8 cellular contexts compared by ENCODE assay signal in the genomic region with DNA sequence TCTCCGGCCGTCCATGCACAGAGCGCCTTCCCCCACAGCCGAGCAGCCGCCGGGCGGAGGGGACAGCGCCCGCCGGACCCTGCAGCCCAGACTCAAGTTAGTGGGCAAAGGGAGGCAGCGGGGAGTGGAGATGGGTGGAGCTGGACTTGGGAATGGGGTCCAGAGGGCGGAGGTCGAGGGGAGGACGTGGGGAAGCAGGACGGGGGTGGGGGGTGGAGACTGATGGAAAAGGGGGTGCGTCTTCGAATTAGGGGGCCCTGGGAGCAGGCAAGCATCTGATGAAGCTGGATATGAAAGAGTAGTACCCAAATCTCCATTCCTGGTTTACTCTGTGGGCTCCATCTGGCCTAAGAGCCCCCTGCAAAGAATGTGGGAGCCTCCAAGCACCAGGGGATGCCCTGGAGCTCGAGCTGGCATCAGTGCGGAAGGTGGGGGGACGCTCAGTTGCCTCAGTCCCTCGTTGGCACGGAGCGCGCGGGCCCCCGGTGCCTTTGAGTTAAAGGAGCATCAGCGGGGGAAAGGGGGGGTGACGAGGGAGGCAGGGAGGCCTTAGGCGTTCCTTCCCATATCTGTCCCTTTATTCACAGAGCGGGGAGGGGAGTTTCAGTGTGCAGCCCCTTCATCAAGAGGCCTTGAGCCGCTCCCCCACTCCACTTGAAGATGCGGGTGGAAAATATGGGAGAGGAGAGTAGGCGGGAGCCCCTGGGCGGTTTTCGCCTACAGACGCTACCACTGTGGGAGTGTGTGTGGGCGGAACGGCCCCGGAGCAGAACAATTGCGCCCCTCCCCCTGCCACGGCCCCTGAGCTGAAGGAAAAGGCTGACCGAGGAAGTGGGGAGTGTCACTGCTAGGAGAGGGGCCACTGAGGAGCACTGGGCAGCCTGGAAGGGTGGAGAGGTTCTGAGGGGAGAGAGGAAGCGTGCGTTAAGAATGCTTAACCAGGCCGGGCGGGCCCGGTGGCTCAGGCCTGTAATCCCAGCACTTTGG. TPM values are rescaled to one million over a fixed set of nuclear protein-coding genes. Genes with fewer than 3 reads are reported as not detected.
DNase-seq lines count a peak whose midpoint lies in the region; ATAC-seq, FAIRE-seq and TF ChIP-seq lines count a peak whose summit lies in the region.

No MANE protein-coding gene starts in this region.

- H3K36me3 Mint-ChIP-seq in T-helper 17 cell (ENCODE audit: low read depth) = no peaks in the 10 kb centered on the region

- H3K9ac ChIP-seq in iPS-15b (ENCODE audit: low read depth, low read length) = peak overlapping the region; percentile 28

- no peak for DNase-seq in A549 (ENCODE audit: low read depth in 1 of 2, low spot score in 1 of 2)
- no peak for DNase-seq in T-helper 17 cell
- peak; percentile 66 to 75 for DNase-seq in T47D (ENCODE audit: low read depth in 1 of 2, low spot score in 1 of 2)
- DNase-seq in skeletal muscle cell (ENCODE audit: low read depth) = no peak
- no peak for DNase-seq in COR-L47 (lab: John Stamatoyannopoulos, UW)

- H3K4me3 Mint-ChIP-seq in T-helper 17 cell = peak overlapping the region; percentile 96

- peak in 1 of 2 experiments; percentile 2; a peak in 1 of 6 replicates for ATAC-seq in A549
- no peak for ATAC-seq in T-helper 17 cell
- no peak for ATAC-seq in HG02870 (IDR thresholded peaks at IDR 0.05; ENCODE audit: unreplicated experiment)

- peak overlapping the region; percentile 96 for H3K4me2 ChIP-seq in A549

- no peaks in the 10 kb centered on the region for H3K9me3 ChIP-seq in A549
- no peaks in the 10 kb centered on the region for H3K9me3 ChIP-seq in HEK293 (ENCODE audit: control insufficient read depth, insufficient read depth, low read depth, low read length)
- H3K9me3 ChIP-seq in T-helper 17 cell (ENCODE audit: control insufficient read depth, low read length, poor library complexity, severe bottlenecking) = no peaks in the 10 kb centered on the region
- no peaks in the 10 kb centered on the region for H3K9me3 ChIP-seq in iPS-15b (ENCODE audit: control insufficient read depth, insufficient read depth, low read length)

- in situ Hi-C loops in T47D (cut with HindIII; ENCODE audit: low pct_unique_long_range_greater_than_20kb, low sequenced_read_pairs) = no loop called here

- no peak for TF ChIP-seq EP300 in A549 (IDR thresholded peaks at IDR 0.05)

- no peaks in the 10 kb centered on the region for H3K27me3 ChIP-seq in iPS-15b (ENCODE audit: control insufficient read depth, insufficient read depth, low read length)

- TF ChIP-seq RAD21 in A549 (conservative IDR thresholded peaks at IDR 0.05 in 1 of 2, IDR thresholded peaks at IDR 0.05 in 1 of 2) = no peak

- peaks cover 55% of the 10 kb centered on the region for H3K4me1 Mint-ChIP-seq in T-helper 17 cell

- peak overlapping the region; percentile 58 for H3K4me3 ChIP-seq in A549
- peak overlapping the region; percentile 84 for H3K4me3 ChIP-seq in HEK293 (ENCODE audit: low read depth, low read length)
- peak overlapping the region; percentile 81 for H3K4me3 ChIP-seq in iPS-15b (ENCODE audit: low read depth, low read length)
- peak overlapping the region; percentile 94 for H3K4me3 ChIP-seq in skeletal muscle cell (ENCODE audit: low read depth, low read length)

- H3K27ac ChIP-seq in A549 (peak overlapping the region; percentile 71 to 100), HEK293 (ENCODE audit: extremely low read depth, low read depth, low read length) (peak overlapping the region; percentile 77)

- peak overlapping the region; percentile 94 for H3K27ac Mint-ChIP-seq in T-helper 17 cell

- TF ChIP-seq CTCF in A549 (IDR thresholded peaks at IDR 0.05) = no peak
- TF ChIP-seq CTCF in HEK293 (tag by site-specific recombination; IDR thresholded peaks at IDR 0.05) = no peak

- TF ChIP-seq POLR2A in A549 (IDR thresholded peaks at IDR 0.05; ENCODE audit: low read length) = no peak

- CTCF ChIA-PET in A549 (lab: Yijun Ruan, JAX) (interaction anchor here (0.8 to 18.3 kb wide), 9 partner anchors 10 to 92 kb away, joined by 3 to 330 read pairs (median 5); partner anchors contain the start of gene STAT6), HEK293 (lab: Yijun Ruan, JAX) (interaction anchor here (0.7 to 2.2 kb wide), 6 partner anchors 13 to 87 kb away, joined by 3 to 12 read pairs (median 5); no protein-coding TSS in a partner anchor)

- POLR2A ChIA-PET in A549 (lab: Yijun Ruan, JAX) (interaction anchor here (1.0 to 6.8 kb wide), 7 partner anchors 9 to 364 kb away, joined by 3 to 143 read pairs (median 14); partner anchors contain the start of genes NACA, NEMP1 and STAT6), HEK293 (lab: Yijun Ruan, JAX) (interaction anchor here (1.0 to 4.5 kb wide), 4 partner anchors 9 to 38 kb away, joined by 3 to 53 read pairs (median 17); partner anchors contain the start of genes NEMP1 and STAT6)

- peaks cover 0 to 37% of the 10 kb centered on the region in 2 experiments; a peak in 1 of 3 replicates for H3K36me3 ChIP-seq in HEK293 (ENCODE audit: control insufficient read depth in 2 of 2, insufficient read depth in 1 of 2, low read length in 2 of 2)
- peaks cover 32% of the 10 kb centered on the region for H3K36me3 ChIP-seq in iPS-15b (ENCODE audit: control insufficient read depth, insufficient read depth, low read length)

- WGBS in A549 (ENCODE audit: missing lambda C conversion rate) = 6% methylated on average over 46 of the region's 47 CpGs

- H3K4me1 ChIP-seq in A549 (peaks cover 19% of the 10 kb centered on the region), HEK293 (ENCODE audit: control insufficient read depth, insufficient read depth, low read length) (peaks cover 12% of the 10 kb centered on the region), iPS-15b (ENCODE audit: control insufficient read depth, insufficient read depth, low read length) (peaks cover 17% of the 10 kb centered on the region)

- no peak for FAIRE-seq in A549 (lab: Jason Lieb, UNC)

- H3K27me3 Mint-ChIP-seq in T-helper 17 cell = no peaks in the 10 kb centered on the region

TF ChIP-seq in A549, 52 proteins besides CTCF, POLR2A, EP300 and RAD21:
- no peak for TF ChIP-seq GATA3 (IDR thresholded peaks at IDR 0.05; ENCODE audit: borderline replicate concordance)
- peak; percentile 61; the same call in 1 of the 2 replicates for TF ChIP-seq PBX3 (IDR thresholded peaks at IDR 0.05)
TF ChIP-seq in A549: peak in this region for 1.

TF ChIP-seq in HEK293, 187 proteins besides CTCF, POLR2A, EP300 and RAD21 (continues in another document):
- TF ChIP-seq KLF1 (tag by site-specific recombination; IDR thresholded peaks at IDR 0.05) (peak; percentile 72), WT1 (tag by site-specific recombination; IDR thresholded peaks at IDR 0.05) (peak; percentile 45), IKZF3 (tag by site-specific recombination; IDR thresholded peaks at IDR 0.05) (peak; percentile 49; the same call in 1 of the 2 replicates), ZNF544 (tag by site-specific recombination; IDR thresholded peaks at IDR 0.05) (no peak), ZBTB8A (tag by site-specific recombination; IDR thresholded peaks at IDR 0.05) (peak; percentile 84)

RNA-seq across cellular contexts. Expression of gene NAB2, which starts 0.6 kb away (rescaled TPM):
- 8.6 and 10.1 TPM in 2 replicates for polyA plus RNA-seq in A549 (2011; rRNA removed)
- polyA plus RNA-seq in A549 (2012; cell fraction: cytosol; rRNA removed) = 10.6 and 15.3 TPM in 2 replicates
- polyA plus RNA-seq in A549 (2012; cell fraction: nucleus; rRNA removed) = 17.8 and 22.4 TPM in 2 replicates
- polyA plus RNA-seq in A549 (2017; fragmentation: RNase III; extraction: RNeasy Plus Mini Kit Qiagen cat#74134 plus additional on column Dnase treatment) = 7.0 to 9.8 TPM (median 7.8 TPM) in 3 replicates
- polyA minus RNA-seq in A549 (2011; rRNA and poly(A)+ RNA removed) = 10.3 and 14.3 TPM in 2 replicates
- 1 to 10 TPM; 4.0 to 5.0 TPM for total RNA-seq in T-helper 17 cell

RNA-seq across cellular contexts. Expression of gene NEMP1, which starts 11.0 kb away (rescaled TPM):
- polyA plus RNA-seq in A549 (2011; rRNA removed) (24.7 and 28.4 TPM in 2 replicates), A549 (2017; fragmentation: RNase III; extraction: RNeasy Plus Mini Kit Qiagen cat#74134 plus additional on column Dnase treatment) (11.9 to 13.2 TPM (median 12.7 TPM) in 3 replicates)
- polyA plus RNA-seq in A549 (2012; cell fraction: cytosol; rRNA removed) = 7.3 and 8.7 TPM in 2 replicates
- polyA plus RNA-seq in A549 (2012; cell fraction: nucleus; rRNA removed) = 10.8 and 20.7 TPM in 2 replicates
- polyA minus RNA-seq in A549 (2011; rRNA and poly(A)+ RNA removed) = 14.0 and 15.9 TPM in 2 replicates
- total RNA-seq in T-helper 17 cell = 10 to 100 TPM; 12.2 to 14.1 TPM

RNA-seq across cellular contexts. Expression of gene STAT6, which starts 21.6 kb away (rescaled TPM):
- 58.8 and 64.6 TPM in 2 replicates for polyA plus RNA-seq in A549 (2011; rRNA removed)
- polyA plus RNA-seq in A549 (2012; cell fraction: cytosol; rRNA removed) = 47.5 and 61.5 TPM in 2 replicates
- 150 and 163 TPM in 2 replicates for polyA plus RNA-seq in A549 (2012; cell fraction: nucleus; rRNA removed)
- 52.9 to 59.0 TPM (median 58.4 TPM) in 3 replicates for polyA plus RNA-seq in A549 (2017; fragmentation: RNase III; extraction: RNeasy Plus Mini Kit Qiagen cat#74134 plus additional on column Dnase treatment)
- 63.8 and 71.5 TPM in 2 replicates for polyA minus RNA-seq in A549 (2011; rRNA and poly(A)+ RNA removed)
- total RNA-seq in T-helper 17 cell = 100 to 1,000 TPM; 205 to 253 TPM

RNA-seq across cellular contexts. Expression of gene LRP1, which starts 38.7 kb away (rescaled TPM):
- 5.6 and 11.5 TPM in 2 replicates for polyA plus RNA-seq in A549 (2011; rRNA removed)
- polyA plus RNA-seq in A549 (2012; cell fraction: cytosol; rRNA removed) = 7.1 and 9.2 TPM in 2 replicates
- 44.5 and 50.9 TPM in 2 replicates for polyA plus RNA-seq in A549 (2012; cell fraction: nucleus; rRNA removed)
- polyA plus RNA-seq in A549 (2017; fragmentation: RNase III; extraction: RNeasy Plus Mini Kit Qiagen cat#74134 plus additional on column Dnase treatment) = 8.6 to 9.6 TPM (median 9.4 TPM) in 3 replicates
- 49.2 and 54.7 TPM in 2 replicates for polyA minus RNA-seq in A549 (2011; rRNA and poly(A)+ RNA removed)
- 10 to 100 TPM in 1 of 2 donors, 1 to 10 TPM in 1; 3.8 to 11.6 TPM for total RNA-seq in T-helper 17 cell

RNA-seq across cellular contexts. Expression of gene MYO1A, which starts 39.6 kb away (rescaled TPM):
- polyA plus RNA-seq in A549 (2011; rRNA removed) (1.9 and 3.1 TPM in 2 replicates), A549 (2017; fragmentation: RNase III; extraction: RNeasy Plus Mini Kit Qiagen cat#74134 plus additional on column Dnase treatment) (0.17 to 0.67 TPM (median 0.50 TPM) in 3 replicates)
- polyA plus RNA-seq in A549 (2012; cell fraction: cytosol; rRNA removed) = 0.13 and 0.17 TPM in 2 replicates
- polyA plus RNA-seq in A549 (2012; cell fraction: nucleus; rRNA removed) = 0.61 and 0.74 TPM in 2 replicates
- 4.8 and 5.6 TPM in 2 replicates for polyA minus RNA-seq in A549 (2011; rRNA and poly(A)+ RNA removed)
- total RNA-seq in T-helper 17 cell = under 1 TPM in 1 of 2 donors, not detected in 1; 0.70 TPM

Comparison
In these comparisons a context has a peak if more than half of its experiments do, and no peak if none do; other contexts are left out.
1. DNase-seq: peak in T47D (2 of 2); none in A549 (0 of 2), T-helper 17 cell (0 of 3), skeletal muscle cell (single experiment) and COR-L47 (single experiment).
2. Of the 5 proteins assayed by ChIP-seq in both HEK293 and A549: peak only in HEK293: none; only in A549: PBX3; in both: none; in neither: 4.
3. Peak in every context shown above with its lines, with median percentiles within 50 percentile points of each other: H3K4me3 ChIP-seq.